1 cellular context compared by ENCODE assay signal in the genomic region with DNA sequence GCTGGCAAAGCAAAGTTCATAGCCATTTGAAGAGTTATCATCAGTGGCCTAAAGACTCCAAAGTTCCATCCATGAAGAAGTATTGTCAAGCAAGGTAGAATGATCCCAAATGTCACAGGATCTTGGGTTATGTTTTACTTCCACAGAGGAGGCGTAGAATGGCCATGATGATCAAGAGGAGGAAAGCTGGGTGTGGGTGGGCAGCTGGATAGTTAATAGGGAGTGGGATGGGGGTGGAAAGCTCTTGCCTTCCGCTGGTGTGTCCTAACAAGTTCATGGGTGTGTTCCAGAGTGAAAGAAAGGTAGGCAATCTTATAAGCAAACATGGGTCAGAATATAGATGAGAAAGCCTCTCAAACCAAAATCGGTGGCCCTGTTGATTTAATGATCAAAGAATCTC.
TF ChIP-seq lines count a peak whose summit lies in the region.

No MANE protein-coding gene starts in this region.

TF ChIP-seq in WTC11, 78 proteins besides CTCF, POLR2A, EP300 and RAD21 (continued from another document):
- TF ChIP-seq, protein P1, sequence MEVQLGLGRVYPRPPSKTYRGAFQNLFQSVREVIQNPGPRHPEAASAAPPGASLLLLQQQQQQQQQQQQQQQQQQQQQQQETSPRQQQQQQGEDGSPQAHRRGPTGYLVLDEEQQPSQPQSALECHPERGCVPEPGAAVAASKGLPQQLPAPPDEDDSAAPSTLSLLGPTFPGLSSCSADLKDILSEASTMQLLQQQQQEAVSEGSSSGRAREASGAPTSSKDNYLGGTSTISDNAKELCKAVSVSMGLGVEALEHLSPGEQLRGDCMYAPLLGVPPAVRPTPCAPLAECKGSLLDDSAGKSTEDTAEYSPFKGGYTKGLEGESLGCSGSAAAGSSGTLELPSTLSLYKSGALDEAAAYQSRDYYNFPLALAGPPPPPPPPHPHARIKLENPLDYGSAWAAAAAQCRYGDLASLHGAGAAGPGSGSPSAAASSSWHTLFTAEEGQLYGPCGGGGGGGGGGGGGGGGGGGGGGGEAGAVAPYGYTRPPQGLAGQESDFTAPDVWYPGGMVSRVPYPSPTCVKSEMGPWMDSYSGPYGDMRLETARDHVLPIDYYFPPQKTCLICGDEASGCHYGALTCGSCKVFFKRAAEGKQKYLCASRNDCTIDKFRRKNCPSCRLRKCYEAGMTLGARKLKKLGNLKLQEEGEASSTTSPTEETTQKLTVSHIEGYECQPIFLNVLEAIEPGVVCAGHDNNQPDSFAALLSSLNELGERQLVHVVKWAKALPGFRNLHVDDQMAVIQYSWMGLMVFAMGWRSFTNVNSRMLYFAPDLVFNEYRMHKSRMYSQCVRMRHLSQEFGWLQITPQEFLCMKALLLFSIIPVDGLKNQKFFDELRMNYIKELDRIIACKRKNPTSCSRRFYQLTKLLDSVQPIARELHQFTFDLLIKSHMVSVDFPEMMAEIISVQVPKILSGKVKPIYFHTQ (CRISPR knock-in tag; IDR thresholded peaks at IDR 0.05) = no peak
- TF ChIP-seq, protein P2, sequence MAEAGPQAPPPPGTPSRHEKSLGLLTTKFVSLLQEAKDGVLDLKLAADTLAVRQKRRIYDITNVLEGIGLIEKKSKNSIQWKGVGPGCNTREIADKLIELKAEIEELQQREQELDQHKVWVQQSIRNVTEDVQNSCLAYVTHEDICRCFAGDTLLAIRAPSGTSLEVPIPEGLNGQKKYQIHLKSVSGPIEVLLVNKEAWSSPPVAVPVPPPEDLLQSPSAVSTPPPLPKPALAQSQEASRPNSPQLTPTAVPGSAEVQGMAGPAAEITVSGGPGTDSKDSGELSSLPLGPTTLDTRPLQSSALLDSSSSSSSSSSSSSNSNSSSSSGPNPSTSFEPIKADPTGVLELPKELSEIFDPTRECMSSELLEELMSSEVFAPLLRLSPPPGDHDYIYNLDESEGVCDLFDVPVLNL (CRISPR knock-in tag; IDR thresholded peaks at IDR 0.05; ENCODE audit: borderline replicate concordance, low read depth) = no peak
- TF ChIP-seq SMAD3 (CRISPR knock-in tag; IDR thresholded peaks at IDR 0.05; ENCODE audit: borderline replicate concordance) (no peak), GRHL2 (CRISPR knock-in tag; IDR thresholded peaks at IDR 0.05; ENCODE audit: insufficient replicate concordance, severe bottlenecking) (no peak), NR1H2 (CRISPR knock-in tag; IDR thresholded peaks at IDR 0.05) (no peak), TEAD4 (CRISPR knock-in tag; IDR thresholded peaks at IDR 0.05) (no peak), ESRRA (CRISPR knock-in tag; IDR thresholded peaks at IDR 0.05; ENCODE audit: borderline replicate concordance) (no peak), KAT7 (CRISPR knock-in tag; IDR thresholded peaks at IDR 0.05; ENCODE audit: borderline replicate concordance) (no peak), GABPB1 (CRISPR knock-in tag; IDR thresholded peaks at IDR 0.05) (no peak)
- TF ChIP-seq, protein P3, sequence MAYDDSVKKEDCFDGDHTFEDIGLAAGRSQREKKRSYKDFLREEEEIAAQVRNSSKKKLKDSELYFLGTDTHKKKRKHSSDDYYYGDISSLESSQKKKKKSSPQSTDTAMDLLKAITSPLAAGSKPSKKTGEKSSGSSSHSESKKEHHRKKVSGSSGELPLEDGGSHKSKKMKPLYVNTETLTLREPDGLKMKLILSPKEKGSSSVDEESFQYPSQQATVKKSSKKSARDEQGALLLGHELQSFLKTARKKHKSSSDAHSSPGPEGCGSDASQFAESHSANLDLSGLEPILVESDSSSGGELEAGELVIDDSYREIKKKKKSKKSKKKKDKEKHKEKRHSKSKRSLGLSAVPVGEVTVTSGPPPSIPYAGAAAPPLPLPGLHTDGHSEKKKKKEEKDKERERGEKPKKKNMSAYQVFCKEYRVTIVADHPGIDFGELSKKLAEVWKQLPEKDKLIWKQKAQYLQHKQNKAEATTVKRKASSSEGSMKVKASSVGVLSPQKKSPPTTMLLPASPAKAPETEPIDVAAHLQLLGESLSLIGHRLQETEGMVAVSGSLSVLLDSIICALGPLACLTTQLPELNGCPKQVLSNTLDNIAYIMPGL (CRISPR knock-in tag; IDR thresholded peaks at IDR 0.05) = no peak
- TF ChIP-seq, protein P4, sequence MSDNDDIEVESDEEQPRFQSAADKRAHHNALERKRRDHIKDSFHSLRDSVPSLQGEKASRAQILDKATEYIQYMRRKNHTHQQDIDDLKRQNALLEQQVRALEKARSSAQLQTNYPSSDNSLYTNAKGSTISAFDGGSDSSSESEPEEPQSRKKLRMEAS (CRISPR knock-in tag; IDR thresholded peaks at IDR 0.05) = no peak
TF ChIP-seq in WTC11: peak in this region for 0.
